Comparison of ENCODE assay signal across 10 cellular contexts in genomic region chr4:159051245-159052071, GRCh38. TPM values are rescaled to one million over a fixed set of nuclear protein-coding genes. Genes with fewer than 3 reads are reported as not detected.
DNase-seq lines count a peak whose midpoint lies in the region; ATAC-seq and TF ChIP-seq lines count a peak whose summit lies in the region.
"Had no signal": no experiment of that assay in that cellular context is flagged by ENCODE, and none has a peak within 500 bp of the region (broad histone marks: within the 10 kb centered on the region; RNA-seq: fewer than 3 reads in every experiment).

No MANE protein-coding gene starts in this region.

- DNase-seq in kidney tubule cell (ENCODE audit: low spot score) (peak; percentile 48), right lobe of liver (no peak), NCI-H2171 treated with DMSO at 0.1 percent for 48 hours (lab: John Stamatoyannopoulos, UW) (no peak), cerebellar cortex (ENCODE audit: low spot score) (no peak)
- no peak for DNase-seq in stimulated activated naive CD4-positive, alpha-beta T cell treated with Interleukin-2 at 50 U/mL for 16 hours (lab: John Stamatoyannopoulos, UW)
- DNase-seq: effector CD8-positive, alpha-beta T cell had no signal

- WGBS in right lobe of liver (ENCODE audit: insufficient coverage, low coverage, low lambda C conversion rate, missing lambda C conversion rate): 50% methylated on average over 7 of the region's 7 CpGs

- H3K36me3 ChIP-seq in right lobe of liver: no peaks in the 10 kb centered on the region

- H3K4me3 ChIP-seq in right lobe of liver: no peak overlapping the region
- H3K4me3 ChIP-seq: lung had no signal

- H3K27me3 ChIP-seq in right lobe of liver: no peaks in the 10 kb centered on the region

- ATAC-seq in GM18511 (IDR thresholded peaks at IDR 0.05; ENCODE audit: unreplicated experiment): peak; percentile 90
- ATAC-seq in GM21526 (IDR thresholded peaks at IDR 0.05; ENCODE audit: low FRiP score, unreplicated experiment): peak; percentile 92
- ATAC-seq in HG03354 (IDR thresholded peaks at IDR 0.05; ENCODE audit: poor library complexity, severe bottlenecking, unreplicated experiment): peak; percentile 92
- ATAC-seq in right lobe of liver: no peak

- intact Hi-C loops in right lobe of liver (cut with DNase I): no loop called here

- H3K4me1 ChIP-seq in right lobe of liver: peaks cover 0 to 3% (median 0%) of the 10 kb centered on the region in 4 donors

- H3K9me3 ChIP-seq in right lobe of liver: no peaks in the 10 kb centered on the region

- no peak for TF ChIP-seq POLR2A in right lobe of liver (IDR thresholded peaks at IDR 0.05)

- no peak for TF ChIP-seq CTCF in right lobe of liver (IDR thresholded peaks at IDR 0.05)

- no peak overlapping the region for H3K27ac ChIP-seq in right lobe of liver

RNA-seq across cellular contexts. Expression of gene RAPGEF2, which starts 51.4 kb away (rescaled TPM):
- 10 to 100 TPM; 22.1 to 32.1 (median 27.2) TPM for total RNA-seq in right lobe of liver

Comparison
In these comparisons a context has a peak if more than half of its experiments do, and no peak if none do; other contexts are left out.
1. ATAC-seq: peak in GM18511 (single experiment), GM21526 (single experiment) and HG03354 (single experiment); none in right lobe of liver (0 of 4).